22 cellular contexts compared by ENCODE assay signal in the genomic region with DNA sequence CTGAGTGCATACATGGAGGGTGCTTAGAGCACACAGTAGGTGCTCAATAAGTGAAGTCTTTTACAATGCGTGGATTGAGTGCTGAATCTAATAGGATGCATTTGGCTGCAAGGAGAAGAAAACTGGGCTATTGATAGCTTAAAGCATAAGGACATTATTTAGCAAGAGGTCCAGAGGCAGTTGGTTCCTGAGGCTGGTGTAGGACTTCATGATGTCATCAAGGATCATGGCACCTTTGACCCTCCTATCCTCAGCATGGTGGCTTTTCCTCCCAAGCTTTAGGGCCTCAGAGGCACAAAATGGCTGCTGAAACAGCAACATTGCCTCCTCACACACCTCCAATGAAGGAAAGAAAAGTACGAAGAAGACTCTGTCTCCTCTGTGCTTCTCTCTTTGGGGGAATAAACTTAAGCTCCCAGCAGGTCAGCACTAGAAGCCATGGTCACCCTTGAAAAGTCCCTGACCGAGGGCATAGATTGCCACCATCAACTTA. TPM values are rescaled to one million over a fixed set of nuclear protein-coding genes. Genes with fewer than 3 reads are reported as not detected.
DNase-seq lines count a peak whose midpoint lies in the region; ATAC-seq, FAIRE-seq and TF ChIP-seq lines count a peak whose summit lies in the region.
"Had no signal": no experiment of that assay in that cellular context is flagged by ENCODE, and none has a peak within 500 bp of the region (broad histone marks: within the 10 kb centered on the region; RNA-seq: fewer than 3 reads in every experiment).

No MANE protein-coding gene starts in this region.

- H3K4me3 ChIP-seq in HL-60 (replicated peaks; ENCODE audit: insufficient read depth, low read length) (no peak overlapping the region), GM12878 (no peak overlapping the region), upper lobe of left lung (no peak overlapping the region), uterus (no peak overlapping the region)
- H3K4me3 ChIP-seq: adrenal gland, breast epithelium, mucosa of descending colon, prostate gland had no signal

- no peak for DNase-seq in HL-60 (ENCODE audit: low read depth in 1 of 2, low spot score in 1 of 2)
- DNase-seq in GM12878 (ENCODE audit: low read depth, low spot score): no peak
- no peak for DNase-seq in neural crest cell (ENCODE audit: low read depth, low spot score)
- no peak for DNase-seq in upper lobe of left lung
- DNase-seq in uterus: no peak
- DNase-seq in NCI-H748 (lab: John Stamatoyannopoulos, UW; ENCODE audit: unreplicated experiment): no peak
- DNase-seq: activated CD4-positive, alpha-beta T cell treated with anti-CD3 and anti-CD28 coated beads for 48 hours; activated T-cell treated with anti-CD3 and anti-CD28 coated beads, Interleukin-2, amount 50 U/mL, for 24 hours; AML-193; Caco-2; mucosa of descending colon; NCI-H146; NCI-H524; stimulated activated CD4-positive, alpha-beta T cell treated with anti-CD3 and anti-CD28 coated beads, Interleukin-1b, Interleukin-23, amount 100 ng/mL, for 48 hours had no signal

- SMC1A ChIA-PET in GM12878 (lab: Charles Lee; ENCODE audit: uncharacterized antibody, unreplicated experiment): interaction anchor here (0.6 to 5.2 kb wide), 11 partner anchors 11 to 173 kb away, joined by 3 to 34 read pairs (median 6); no protein-coding TSS in a partner anchor

- H3K9me3 Mint-ChIP-seq in neural crest cell: no peaks in the 10 kb centered on the region
- H3K9me3 Mint-ChIP-seq: activated T-cell treated with anti-CD3 and anti-CD28 coated beads, Interleukin-2, amount 50 U/mL, for 24 hours; T-helper 2 cell treated with Interferon-gamma antibody and Interleukin-4, amounts not matched to agents 5 μg/mL and 100 μg/mL, for 36 hours had no signal

- no peaks in the 10 kb centered on the region for H3K36me3 ChIP-seq in GM12878 (ENCODE audit: control insufficient read depth in 2 of 2, insufficient read depth in 2 of 2, low read length in 1 of 2)
- no peaks in the 10 kb centered on the region for H3K36me3 ChIP-seq in upper lobe of left lung
- no peaks in the 10 kb centered on the region for H3K36me3 ChIP-seq in uterus
- H3K36me3 ChIP-seq: adrenal gland, breast epithelium, prostate gland had no signal

- TF ChIP-seq EP300 in GM12878 (IDR thresholded peaks at IDR 0.05; ENCODE audit: borderline replicate concordance in 1 of 2, control insufficient read depth in 1 of 2, low read depth in 2 of 2, low read length in 2 of 2) (no peak), upper lobe of left lung (IDR thresholded peaks at IDR 0.05) (no peak)

- H3K4me2 ChIP-seq in GM12878 (ENCODE audit: control insufficient read depth, insufficient read depth): no peak overlapping the region
- H3K4me2 ChIP-seq: KMS-11 had no signal

- peak overlapping the region; percentile 64 for H3K4me3 Mint-ChIP-seq in neural crest cell
- H3K4me3 Mint-ChIP-seq: activated T-cell treated with anti-CD3 and anti-CD28 coated beads, Interleukin-2, amount 50 U/mL, for 24 hours; T-helper 2 cell treated with Interferon-gamma antibody and Interleukin-4, amounts not matched to agents 5 μg/mL and 100 μg/mL, for 36 hours had no signal

- POLR2A ChIA-PET in GM12878 (lab: Charles Lee): interaction anchor here (0.7 to 5.5 kb wide), 5 partner anchors 11 to 74 kb away, joined by 3 to 45 read pairs (median 3); no protein-coding TSS in a partner anchor

- no peaks in the 10 kb centered on the region for H3K27me3 Mint-ChIP-seq in neural crest cell (ENCODE audit: low read depth)

- peaks cover 27% of the 10 kb centered on the region for H3K4me1 ChIP-seq in GM12878 (ENCODE audit: control insufficient read depth, insufficient read depth, low read length)
- peaks cover 13 to 36% (median 31%) of the 10 kb centered on the region in 4 donors for H3K4me1 ChIP-seq in upper lobe of left lung
- H3K4me1 ChIP-seq in uterus: no peaks in the 10 kb centered on the region
- H3K4me1 ChIP-seq: breast epithelium, prostate gland had no signal

- no peak for FAIRE-seq in GM12878 (lab: Jason Lieb, UNC)
- FAIRE-seq: islet of Langerhans had no signal

- in situ Hi-C loops in GM12878 (cut with MboI): no loop called here

- CTCF ChIA-PET in GM12878 (lab: Yijun Ruan, JAX): interaction anchor here (3.3 kb wide), 1 partner anchor 15 kb away, joined by 14 read pairs; no protein-coding TSS in a partner anchor

- no peak for TF ChIP-seq POLR2A in GM12878 (IDR thresholded peaks at IDR 0.05; ENCODE audit: low read depth, low read length)
- TF ChIP-seq POLR2A in upper lobe of left lung (IDR thresholded peaks at IDR 0.05): no peak
- TF ChIP-seq POLR2A in uterus (IDR thresholded peaks at IDR 0.05): no peak

- H3K4me1 Mint-ChIP-seq in neural crest cell: peaks cover 38% of the 10 kb centered on the region

- H3K9ac ChIP-seq in GM12878 (ENCODE audit: control insufficient read depth, insufficient read depth, low read length): no peak overlapping the region
- H3K9ac ChIP-seq: KMS-11 had no signal

- H3K9me3 ChIP-seq in GM12878 (replicated peaks; ENCODE audit: control insufficient read depth, insufficient read depth, low read length) (no peaks in the 10 kb centered on the region), upper lobe of left lung (no peaks in the 10 kb centered on the region), uterus (no peaks in the 10 kb centered on the region)
- H3K9me3 ChIP-seq: adrenal gland, breast epithelium, Caco-2, mucosa of descending colon, prostate gland had no signal

- H3K27ac Mint-ChIP-seq in neural crest cell (ENCODE audit: unreplicated experiment): no peak overlapping the region
- H3K27ac Mint-ChIP-seq: activated T-cell treated with anti-CD3 and anti-CD28 coated beads, Interleukin-2, amount 50 U/mL, for 24 hours; T-helper 2 cell treated with Interferon-gamma antibody and Interleukin-4, amounts not matched to agents 5 μg/mL and 100 μg/mL, for 36 hours had no signal

- H3K27ac ChIP-seq in HL-60 (replicated peaks) (peak overlapping the region; percentile 42), GM12878 (ENCODE audit: control insufficient read depth, insufficient read depth) (peak overlapping the region; percentile 74; the same call in 1 of the 2 replicates), upper lobe of left lung (peak overlapping the region; percentile 35 to 68 (median 63)), uterus (no peak overlapping the region)
- H3K27ac ChIP-seq: KMS-11, prostate gland had no signal

- TF ChIP-seq CTCF in HL-60 (IDR thresholded peaks at IDR 0.05; ENCODE audit: insufficient read depth, low read length) (no peak), GM12878 (IDR thresholded peaks at IDR 0.05 in 2 of 3, conservative IDR thresholded peaks at IDR 0.05 in 1 of 3; ENCODE audit: control insufficient read depth in 2 of 3, extremely low read depth in 1 of 3, insufficient read depth in 1 of 3, low read depth in 3 of 3, low read length in 3 of 3) (no peak), neural crest cell (conservative IDR thresholded peaks at IDR 0.05) (no peak), upper lobe of left lung (IDR thresholded peaks at IDR 0.05) (no peak), uterus (IDR thresholded peaks at IDR 0.05) (no peak)

- no peak for ATAC-seq in GM12878
- no peak for ATAC-seq in upper lobe of left lung (ENCODE audit: low FRiP score in 2 of 2)
- no peak for ATAC-seq in HG03469 (IDR thresholded peaks at IDR 0.05; ENCODE audit: unreplicated experiment)
- ATAC-seq: SK-N-SH treated with all-trans-retinoic acid at 6 μM for 48 hours had no signal

- RAD21 ChIA-PET in GM12878 (lab: Charles Lee; ENCODE audit: unreplicated experiment): interaction anchor here (1.0 to 6.1 kb wide), 5 partner anchors 11 to 173 kb away, joined by 4 to 41 read pairs (median 8); no protein-coding TSS in a partner anchor

- intact Hi-C loops in GM12878 (cut with micrococcal nuclease; ENCODE audit: unreplicated experiment) (no loop called here), uterus (cut with DNase I; ENCODE audit: low total_unique reads) (no loop called here)

- no peak for TF ChIP-seq RAD21 in GM12878 (IDR thresholded peaks at IDR 0.05; ENCODE audit: insufficient read depth, low read depth, low read length)

- peaks cover 21% of the 10 kb centered on the region for H3K79me2 ChIP-seq in GM12878 (ENCODE audit: control insufficient read depth, insufficient read depth, low read length)

- H4K20me1 ChIP-seq in GM12878 (ENCODE audit: control insufficient read depth, insufficient read depth): no peaks in the 10 kb centered on the region

- H2AFZ ChIP-seq in GM12878 (ENCODE audit: control insufficient read depth, low read depth, low read length): no peak overlapping the region

- 96% methylated on average over 3 of the region's 3 CpGs for WGBS in GM12878 (ENCODE audit: insufficient coverage, insufficient replicate concordance, low lambda C conversion rate, missing lambda C conversion rate)
- WGBS in upper lobe of left lung, 2 donors: 98 to 100% methylated on average over 3 of the region's 3 CpGs

- BruUV-seq in GM12878 (replicated peaks; lab: Mats Ljungman, UMichigan): no TSS peak

- H3K27me3 ChIP-seq in HL-60 (ENCODE audit: insufficient read depth, poor library complexity, severe bottlenecking): no peaks in the 10 kb centered on the region
- H3K27me3 ChIP-seq in GM12878 (replicated peaks in 1 of 2; ENCODE audit: control insufficient read depth in 2 of 2, insufficient read depth in 2 of 2, low read length in 1 of 2): no peaks in the 10 kb centered on the region
- H3K27me3 ChIP-seq in upper lobe of left lung: peaks cover 0 to 3% (median 0%) of the 10 kb centered on the region in 4 donors
- H3K27me3 ChIP-seq in uterus: no peaks in the 10 kb centered on the region
- H3K27me3 ChIP-seq: adrenal gland, breast epithelium had no signal

- no peaks in the 10 kb centered on the region for H3K36me3 Mint-ChIP-seq in neural crest cell (ENCODE audit: low read depth)

RNA-seq across cellular contexts. Expression of a gene that starts 3.1 kb away (rescaled TPM):
- 138 and 148 TPM in 2 replicates for total RNA-seq in GM12878 (2013; cell fraction: nucleolus; rRNA removed)
- total RNA-seq in GM12878 (2014; rRNA removed) (79.5 and 82.6 TPM in 2 replicates), GM12878 (2014; rRNA removed; fragmentation: Illumina TruSeq; extraction: Trizol) (41.9 and 48.6 TPM in 2 replicates), GM12878 (2021) (108 and 114 TPM in 2 replicates), neural crest cell (72.4 and 73.7 TPM in 2 replicates), upper lobe of left lung (100 to 1,000 TPM in 2 of 6 donors, 10 to 100 TPM in 4; 42.8 to 177 (median 74.6) TPM), uterus (10 to 100 TPM in 2 of 4 donors, 1 to 10 TPM in 2; 3.6 to 19.7 (median 11.3) TPM)
- polyA plus RNA-seq in GM12878 (2011; ENCODE audit: low read depth): 23.6 TPM
- polyA plus RNA-seq in GM12878 (2011; rRNA removed) (16.3 and 29.3 TPM in 2 replicates), GM12878 (2014; fragmentation: Illumina TruSeq; extraction: Trizol) (25.2 and 49.0 TPM in 2 replicates), GM12878 (2014; fragmentation: Nextera tagmentation; extraction: Ambion mirVana) (1 to 10 TPM; 2.6 to 6.7 TPM), GM12878 (2014; rRNA removed) (60.5 and 76.1 TPM in 2 replicates), GM12878 (2016; fragmentation: Nextera tagmentation; extraction: Ambion mirVana) (10 to 100 TPM; 17.7 to 22.1 TPM)
- polyA plus RNA-seq in GM12878 (2011; cell fraction: cytosol; rRNA removed): 30.8 and 32.4 TPM in 2 replicates
- polyA plus RNA-seq in GM12878 (2011; cell fraction: nucleus; rRNA removed): 74.6 and 90.7 TPM in 2 replicates
- 56.3 and 62.3 TPM in 2 replicates for polyA plus RNA-seq in GM12878 (2012)
- 42.1 and 65.5 TPM in 2 replicates for polyA minus RNA-seq in GM12878 (2011; rRNA and poly(A)+ RNA removed)
- 21.6 and 22.1 TPM in 2 replicates for polyA minus RNA-seq in GM12878 (2011; cell fraction: cytosol; rRNA and poly(A)+ RNA removed)
- 31.8 and 50.9 TPM in 2 replicates for polyA minus RNA-seq in GM12878 (2011; cell fraction: nucleus; rRNA and poly(A)+ RNA removed)

Comparison
In these comparisons a context has a peak if more than half of its experiments do, and no peak if none do; other contexts are left out.
1. H3K27ac ChIP-seq: peak in HL-60 (single experiment), GM12878 (single experiment) and upper lobe of left lung (4 of 4); none in uterus (0 of 2).